In genomic region chr13:92390217-92390616, GRCh38 we compare ENCODE assay signal across 15 cellular contexts.
DNase-seq lines count a peak whose midpoint lies in the region; ATAC-seq, FAIRE-seq and TF ChIP-seq lines count a peak whose summit lies in the region.
"Had no signal": no experiment of that assay in that cellular context is flagged by ENCODE, and none has a peak within 500 bp of the region (broad histone marks: within the 10 kb centered on the region; RNA-seq: fewer than 3 reads in every experiment).

No MANE protein-coding gene starts in this region.

- H3K4me1 ChIP-seq in SJCRH30 (peaks cover 19% of the 10 kb centered on the region), upper lobe of left lung (no peaks in the 10 kb centered on the region), right atrium auricular region (no peaks in the 10 kb centered on the region)
- H3K4me1 ChIP-seq: esophagus squamous epithelium, neural progenitor cell had no signal

- no peaks in the 10 kb centered on the region for H3K27me3 ChIP-seq in SJCRH30
- no peaks in the 10 kb centered on the region for H3K27me3 ChIP-seq in upper lobe of left lung
- no peaks in the 10 kb centered on the region for H3K27me3 ChIP-seq in right atrium auricular region
- H3K27me3 ChIP-seq: esophagus squamous epithelium had no signal

- H3K4me3 ChIP-seq in LNCaP clone FGC (ENCODE audit: low read depth, low read length) (no peak overlapping the region), SJCRH30 (no peak overlapping the region), upper lobe of left lung (no peak overlapping the region), right atrium auricular region (no peak overlapping the region)
- H3K4me3 ChIP-seq: esophagus squamous epithelium, neural progenitor cell had no signal

- H3K27ac ChIP-seq in SJCRH30 (peak overlapping the region; percentile 17; the same call in 1 of the 2 replicates), upper lobe of left lung (no peak overlapping the region), right atrium auricular region (no peak overlapping the region)
- H3K27ac ChIP-seq: esophagus squamous epithelium, neural progenitor cell had no signal

- no peak for FAIRE-seq in urothelium cell line (lab: Jason Lieb, UNC)
- FAIRE-seq: H1 had no signal

- 71 to 74% methylated on average over 4 of the region's 4 CpGs for WGBS in upper lobe of left lung, 2 donors

- TF ChIP-seq POLR2A in upper lobe of left lung (IDR thresholded peaks at IDR 0.05) = no peak

- no peaks in the 10 kb centered on the region for H3K9me3 ChIP-seq in SJCRH30 (replicated peaks)
- no peaks in the 10 kb centered on the region for H3K9me3 ChIP-seq in upper lobe of left lung
- no peaks in the 10 kb centered on the region for H3K9me3 ChIP-seq in right atrium auricular region
- H3K9me3 ChIP-seq: esophagus squamous epithelium had no signal

- no peak for TF ChIP-seq CTCF in LNCaP clone FGC (IDR thresholded peaks at IDR 0.05; ENCODE audit: control insufficient read depth, extremely low read depth, insufficient read depth)
- TF ChIP-seq CTCF in upper lobe of left lung (IDR thresholded peaks at IDR 0.05) = no peak
- no peak for TF ChIP-seq CTCF in right atrium auricular region (IDR thresholded peaks at IDR 0.05)

- DNase-seq in LNCaP clone FGC (ENCODE audit: low read depth) (peak; percentile 22), NCI-H2107 treated with DMSO at 0.1 percent for 48 hours (lab: John Stamatoyannopoulos, UW; ENCODE audit: unreplicated experiment) (peak; percentile 99), SJCRH30 (peak; percentile 81 to 91), urothelium cell line (ENCODE audit: low spot score) (peak; percentile 66), upper lobe of left lung (no peak), right atrium auricular region (ENCODE audit: low spot score) (no peak)
- no peak for DNase-seq in activated T-cell treated with anti-CD3 and anti-CD28 coated beads, Interleukin-2, amount 50 U/mL, for 1 hour
- DNase-seq: activated CD4-positive, alpha-beta T cell treated with anti-CD3 and anti-CD28 coated beads, Interleukin-2, amount 50 U/mL, for 48 hours; dermis blood vessel endothelial cell; esophagus squamous epithelium; GDM1; Kasumi-1; Right ventricle myocardium superior had no signal

- no peak for TF ChIP-seq EP300 in upper lobe of left lung (IDR thresholded peaks at IDR 0.05)

- H3K36me3 ChIP-seq in SJCRH30 (no peaks in the 10 kb centered on the region), upper lobe of left lung (no peaks in the 10 kb centered on the region), right atrium auricular region (no peaks in the 10 kb centered on the region)
- H3K36me3 ChIP-seq: esophagus squamous epithelium, neural progenitor cell had no signal

- no peak for ATAC-seq in upper lobe of left lung (ENCODE audit: low FRiP score in 2 of 2)

Comparison
In these comparisons a context has a peak if more than half of its experiments do, and no peak if none do; other contexts are left out.
1. DNase-seq: peak in LNCaP clone FGC (single experiment), NCI-H2107 treated with DMSO at 0.1 percent for 48 hours (single experiment), SJCRH30 (2 of 2) and urothelium cell line (single experiment); none in activated T-cell treated with anti-CD3 and anti-CD28 coated beads, Interleukin-2, amount 50 U/mL, for 1 hour (single experiment), upper lobe of left lung (0 of 2) and right atrium auricular region (single experiment).